Comparison of ENCODE assay signal across 8 cellular contexts in genomic region chr19:1070931-1071791, GRCh38. TPM values are rescaled to one million over a fixed set of nuclear protein-coding genes. Genes with fewer than 3 reads are reported as not detected.
A peak's percentile ranks its signal among the peaks of the same experiment; 100 is the strongest.
DNase-seq lines count a peak whose midpoint lies in the region; ATAC-seq, FAIRE-seq and TF ChIP-seq lines count a peak whose summit lies in the region.
"Had no signal": no experiment of that assay in that cellular context is flagged by ENCODE, and none has a peak within 500 bp of the region (broad histone marks: within the 10 kb centered on the region; RNA-seq: fewer than 3 reads in every experiment).

No MANE protein-coding gene starts in this region.

- H3K9me3 Mint-ChIP-seq in activated naive CD4-positive, alpha-beta T cell treated with anti-CD3 and anti-CD28 coated beads for 36 hours = no peaks in the 10 kb centered on the region
- H3K9me3 Mint-ChIP-seq in stimulated activated naive B cell treated with anti-CD40 and anti-IgM and Interleukin-4, amounts not matched to agents 10 μg/mL and 1 μg/mL and 100 μg/mL, for 72 hours = no peaks in the 10 kb centered on the region

- POLR2A ChIA-PET in H1 (lab: Charles Lee; ENCODE audit: partially characterized antibody) = interaction anchor here (0.5 to 7.1 kb wide), 25 partner anchors 9 to 520 kb away, joined by 3 to 52 read pairs (median 4); partner anchors contain the start of genes ABCA7, CBARP, CIRBP and CNN2

- H4K8ac ChIP-seq in H1 (ENCODE audit: extremely low read depth, insufficient read depth, low read length) = peak overlapping the region; percentile 97

- peak overlapping the region; percentile 54 for H3K4me3 Mint-ChIP-seq in activated naive CD4-positive, alpha-beta T cell treated with anti-CD3 and anti-CD28 coated beads for 36 hours
- H3K4me3 Mint-ChIP-seq in stimulated activated naive B cell treated with anti-CD40 and anti-IgM and Interleukin-4, amounts not matched to agents 10 μg/mL and 1 μg/mL and 100 μg/mL, for 72 hours = no peak overlapping the region

- H4K5ac ChIP-seq in H1 (ENCODE audit: insufficient read length, low read depth, low read length) = peak overlapping the region; percentile 36

- no peak overlapping the region for H3K14ac ChIP-seq in H1 (ENCODE audit: insufficient read length)

- H3K79me1 ChIP-seq in H1 (ENCODE audit: low read depth, low read length) = peaks cover 5% of the 10 kb centered on the region

- no peaks in the 10 kb centered on the region for H3K27me3 Mint-ChIP-seq in activated naive CD4-positive, alpha-beta T cell treated with anti-CD3 and anti-CD28 coated beads for 36 hours (ENCODE audit: low read depth)
- H3K27me3 Mint-ChIP-seq in stimulated activated naive B cell treated with anti-CD40 and anti-IgM and Interleukin-4, amounts not matched to agents 10 μg/mL and 1 μg/mL and 100 μg/mL, for 72 hours = no peaks in the 10 kb centered on the region

- H2BK15ac ChIP-seq in H1 (ENCODE audit: low read length) = no peak overlapping the region; the same call in 1 of the 2 replicates

- H3K9ac ChIP-seq in H1 (replicated peaks in 1 of 4; ENCODE audit: extremely low read depth in 1 of 4, low read depth in 3 of 4, low read length in 3 of 4) = peak overlapping the region; percentile 51 to 96 (median 64)

- peak overlapping the region; percentile 79 for H3K27ac Mint-ChIP-seq in activated naive CD4-positive, alpha-beta T cell treated with anti-CD3 and anti-CD28 coated beads for 36 hours
- H3K27ac Mint-ChIP-seq in stimulated activated naive B cell treated with anti-CD40 and anti-IgM and Interleukin-4, amounts not matched to agents 10 μg/mL and 1 μg/mL and 100 μg/mL, for 72 hours = peak overlapping the region; percentile 2

- H3K4me2 ChIP-seq in H1 (ENCODE audit: insufficient read depth in 1 of 2, low read depth in 2 of 2, low read length in 2 of 2) = peak overlapping the region; percentile 64 to 79

- no peak; a peak in 1 of 3 replicates for TF ChIP-seq POLR2A in H1 (IDR thresholded peaks at IDR 0.05; ENCODE audit: control extremely low read depth in 1 of 2, low read depth in 2 of 2, low read length in 2 of 2)

- H3K4ac ChIP-seq in H1 (replicated peaks; ENCODE audit: insufficient read length, low read depth, low read length) = no peak overlapping the region

- H3K79me2 ChIP-seq in H1 (ENCODE audit: control insufficient read depth in 1 of 2, insufficient read depth in 2 of 2, low read length in 2 of 2) = no peaks in the 10 kb centered on the region

- peaks cover 0 to 17% (median 6%) of the 10 kb centered on the region in 4 experiments; a peak in 6 of 7 replicates for H3K4me1 ChIP-seq in H1 (replicated peaks in 1 of 4; ENCODE audit: control insufficient read depth in 3 of 4, insufficient read depth in 4 of 4, low read length in 3 of 4)

- CTCF ChIA-PET in activated naive CD4-positive, alpha-beta T cell treated with anti-CD3 and anti-CD28 coated beads for 36 hours (lab: Charles Lee) = interaction anchor here (0.5 kb wide), 1 partner anchor 25 kb away, joined by 3 read pairs; no protein-coding TSS in a partner anchor
- CTCF ChIA-PET in H1 (lab: Charles Lee; ENCODE audit: partially characterized antibody) = interaction anchor here (0.8 to 3.7 kb wide), 16 partner anchors 10 to 173 kb away, joined by 3 to 24 read pairs (median 5); partner anchors contain the start of gene ABCA7

- H3K18ac ChIP-seq in H1 (ENCODE audit: extremely low read depth, low read length) = peak overlapping the region; percentile 88

- TF ChIP-seq EP300 in H1 (IDR thresholded peaks at IDR 0.05; ENCODE audit: borderline replicate concordance in 1 of 2, low read depth in 2 of 2, low read length in 2 of 2) = peak in 1 of 2 experiments; percentile 24; a peak in 1 of 3 replicates

- TF ChIP-seq CTCF in H1 (IDR thresholded peaks at IDR 0.05; ENCODE audit: control extremely low read depth in 1 of 3, insufficient read depth in 1 of 3, low read depth in 1 of 3, low read length in 3 of 3) = no peak

- ATAC-seq in stimulated activated naive B cell treated with anti-CD40 and anti-IgM and Interleukin-4, amounts not matched to agents 10 μg/mL and 1 μg/mL and 100 μg/mL, for 72 hours (replicated peaks) = no peak
- ATAC-seq in HG02588 (IDR thresholded peaks at IDR 0.05; ENCODE audit: unreplicated experiment) = no peak
- no peak for ATAC-seq in activated CD4-positive, CD25-positive, alpha-beta regulatory T cell treated with anti-CD3 and anti-CD28 coated beads, Interleukin-2, amount 50 U/mL, for 24 hours
- ATAC-seq: gastroesophageal sphincter had no signal

- no peak for FAIRE-seq in H1 (lab: Jason Lieb, UNC)

- no peaks in the 10 kb centered on the region for H3K9me3 ChIP-seq in H1 (ENCODE audit: insufficient read depth in 2 of 2, low read depth in 1 of 2, low read length in 1 of 2)
- H3K9me3 ChIP-seq: gastroesophageal sphincter had no signal

- no peak overlapping the region; the same call in 1 of the 2 replicates for H2BK5ac ChIP-seq in H1 (ENCODE audit: low read depth, low read length)

- intact Hi-C loops in activated naive CD4-positive, alpha-beta T cell treated with anti-CD3 and anti-CD28 coated beads for 36 hours (cut with micrococcal nuclease) = no loop called here

- H3K23me2 ChIP-seq in H1 (ENCODE audit: low read depth, low read length) = peaks cover 10% of the 10 kb centered on the region; the same call in 1 of the 2 replicates

- TF ChIP-seq RAD21 in H1 (IDR thresholded peaks at IDR 0.05 in 1 of 2, conservative IDR thresholded peaks at IDR 0.05 in 1 of 2; ENCODE audit: low read depth in 2 of 2, low read length in 2 of 2) = no peak

- H4K20me1 ChIP-seq in H1 (replicated peaks in 1 of 2; ENCODE audit: control insufficient read depth in 1 of 2, insufficient read depth in 2 of 2, low read length in 2 of 2) = peaks cover 1 to 10% of the 10 kb centered on the region in 2 experiments

- H3K4me3 ChIP-seq in H1 (ENCODE audit: extremely low read depth in 1 of 4, insufficient read depth in 2 of 4, low read depth in 3 of 4, low read length in 4 of 4) = peak overlapping the region; percentile 43 to 69 (median 49)

- H3K27ac ChIP-seq in H1 (ENCODE audit: low read depth, low read length) = no peak overlapping the region
- H3K27ac ChIP-seq: gastroesophageal sphincter had no signal

- peak overlapping the region; percentile 64 for H3K56ac ChIP-seq in H1 (replicated peaks; ENCODE audit: insufficient read length, low read depth, low read length)

- H2BK12ac ChIP-seq in H1 (ENCODE audit: low read depth, low read length) = no peak overlapping the region

- peaks cover 57% of the 10 kb centered on the region for H3K4me1 Mint-ChIP-seq in activated naive CD4-positive, alpha-beta T cell treated with anti-CD3 and anti-CD28 coated beads for 36 hours (ENCODE audit: low read depth)
- H3K4me1 Mint-ChIP-seq in stimulated activated naive B cell treated with anti-CD40 and anti-IgM and Interleukin-4, amounts not matched to agents 10 μg/mL and 1 μg/mL and 100 μg/mL, for 72 hours = peaks cover 33 to 57% of the 10 kb centered on the region in 2 donors

- no peak overlapping the region for H3K23ac ChIP-seq in H1 (ENCODE audit: insufficient read length)

- H2AK5ac ChIP-seq in H1 (ENCODE audit: low read depth, low read length) = no peak overlapping the region

- peaks cover 0 to 20% (median 3%) of the 10 kb centered on the region in 4 experiments; a peak in 2 of 8 replicates for H3K36me3 ChIP-seq in H1 (ENCODE audit: control insufficient read depth in 2 of 4, insufficient read depth in 4 of 4, low read length in 3 of 4)
- H3K36me3 ChIP-seq: gastroesophageal sphincter had no signal

- H3K27me3 ChIP-seq in H1 (replicated peaks in 1 of 4; ENCODE audit: control insufficient read depth in 3 of 4, extremely low read depth in 1 of 4, insufficient read depth in 3 of 4, low read length in 3 of 4) = peaks cover 0 to 19% (median 10%) of the 10 kb centered on the region in 4 experiments; a peak in 5 of 7 replicates

- H2BK20ac ChIP-seq in H1 (ENCODE audit: low read length) = 0 out of 2 replicates have a peak overlapping the region, but pooled peaks have one; percentile 61

- H2AFZ ChIP-seq in H1 (ENCODE audit: low read length) = no peak overlapping the region; the same call in 1 of the 2 replicates

- DNase-seq in activated naive CD4-positive, alpha-beta T cell treated with anti-CD3 and anti-CD28 coated beads for 36 hours = no peak
- no peak for DNase-seq in activated naive CD4-positive, alpha-beta T cell (lab: John Stamatoyannopoulos, UW)
- DNase-seq in H1 (ENCODE audit: low read depth in 1 of 2, low spot score in 2 of 2) = peak in 1 of 2 experiments; percentile 91
- DNase-seq in stimulated activated naive B cell treated with anti-CD40 and anti-IgM and Interleukin-4, amounts not matched to agents 10 μg/mL and 1 μg/mL and 100 μg/mL, for 72 hours = no peak
- DNase-seq: OCI-M1 had no signal

- 1% methylated on average over 52 of the region's 99 CpGs; no CpG with 5 or more reads in 1 of the 2 experiments for WGBS in H1 (ENCODE audit: extremely low coverage in 1 of 2, insufficient coverage in 1 of 2, insufficient read length in 1 of 2, insufficient replicate concordance in 2 of 2, low coverage in 1 of 2, low lambda C conversion rate in 2 of 2, missing lambda C conversion rate in 1 of 2), 2 experiments

- H4K91ac ChIP-seq in H1 (replicated peaks; ENCODE audit: insufficient read length, low read length) = peak overlapping the region; percentile 81

- H2BK120ac ChIP-seq in H1 (replicated peaks; ENCODE audit: low read depth, low read length) = peak overlapping the region; percentile 43

- peaks cover 35% of the 10 kb centered on the region for H3K36me3 Mint-ChIP-seq in activated naive CD4-positive, alpha-beta T cell treated with anti-CD3 and anti-CD28 coated beads for 36 hours (ENCODE audit: low read depth)
- H3K36me3 Mint-ChIP-seq in stimulated activated naive B cell treated with anti-CD40 and anti-IgM and Interleukin-4, amounts not matched to agents 10 μg/mL and 1 μg/mL and 100 μg/mL, for 72 hours = peaks cover 37 to 43% of the 10 kb centered on the region in 2 donors

RNA-seq across cellular contexts. Expression of gene ARHGAP45, which starts 4.2 kb away (rescaled TPM):
- total RNA-seq in activated naive CD4-positive, alpha-beta T cell treated with anti-CD3 and anti-CD28 coated beads for 36 hours = 100 to 1,000 TPM; 123 to 136 TPM
- 41.8 and 43.6 TPM in 2 replicates for total RNA-seq in H1 (2021; fragmentation: NEBNext Ultra II Directional; extraction: Animal tissue kit (Norgen Biotek cat#: 25700))
- 31.4 and 40.2 TPM in 2 replicates for polyA plus RNA-seq in H1 (2011; rRNA removed)
- 36.8 TPM for polyA plus RNA-seq in H1 (2011; cell fraction: cytosol; rRNA removed)
- polyA plus RNA-seq in H1 (2011; cell fraction: nucleus; rRNA removed) = 67.4 TPM
- 26.5 to 43.1 TPM (median 35.3 TPM) in 4 replicates for polyA plus RNA-seq in H1 (2012, experiment 1 of 2)
- 29.2 TPM for polyA plus RNA-seq in H1 (2012, experiment 2 of 2)
- 16.7 TPM for polyA plus RNA-seq in H1 (2013, experiment 1 of 2)
- polyA plus RNA-seq in H1 (2013, experiment 2 of 2) = 16.2 TPM
- polyA minus RNA-seq in H1 (2011; rRNA and poly(A)+ RNA removed) = 13.6 and 19.9 TPM in 2 replicates
- 28.4 TPM for polyA minus RNA-seq in H1 (2011; cell fraction: cytosol; rRNA and poly(A)+ RNA removed)
- polyA minus RNA-seq in H1 (2011; cell fraction: nucleus; rRNA and poly(A)+ RNA removed) = 25.1 TPM

RNA-seq across cellular contexts. Expression of gene POLR2E, which starts 24.0 kb away (rescaled TPM):
- 100 to 1,000 TPM; 238 to 258 TPM for total RNA-seq in activated naive CD4-positive, alpha-beta T cell treated with anti-CD3 and anti-CD28 coated beads for 36 hours
- total RNA-seq in H1 (2021; fragmentation: NEBNext Ultra II Directional; extraction: Animal tissue kit (Norgen Biotek cat#: 25700)) = 274 and 281 TPM in 2 replicates
- 381 and 483 TPM in 2 replicates for polyA plus RNA-seq in H1 (2011; rRNA removed)
- 378 TPM for polyA plus RNA-seq in H1 (2011; cell fraction: cytosol; rRNA removed)
- 283 TPM for polyA plus RNA-seq in H1 (2011; cell fraction: nucleus; rRNA removed)
- polyA plus RNA-seq in H1 (2012, experiment 1 of 2) = 286 to 416 TPM (median 379 TPM) in 4 replicates
- 296 TPM for polyA plus RNA-seq in H1 (2012, experiment 2 of 2)
- polyA plus RNA-seq in H1 (2013, experiment 1 of 2) = 195 TPM
- 204 TPM for polyA plus RNA-seq in H1 (2013, experiment 2 of 2)
- 110 and 140 TPM in 2 replicates for polyA minus RNA-seq in H1 (2011; rRNA and poly(A)+ RNA removed)
- 128 TPM for polyA minus RNA-seq in H1 (2011; cell fraction: cytosol; rRNA and poly(A)+ RNA removed)
- 125 TPM for polyA minus RNA-seq in H1 (2011; cell fraction: nucleus; rRNA and poly(A)+ RNA removed)

RNA-seq across cellular contexts. Expression of gene ABCA7, which starts 31.3 kb away (rescaled TPM):
- total RNA-seq in activated naive CD4-positive, alpha-beta T cell treated with anti-CD3 and anti-CD28 coated beads for 36 hours = 10 to 100 TPM; 24.4 to 30.1 TPM
- 25.6 and 29.7 TPM in 2 replicates for total RNA-seq in H1 (2021; fragmentation: NEBNext Ultra II Directional; extraction: Animal tissue kit (Norgen Biotek cat#: 25700))
- 10.4 and 17.4 TPM in 2 replicates for polyA plus RNA-seq in H1 (2011; rRNA removed)
- 11.0 TPM for polyA plus RNA-seq in H1 (2011; cell fraction: cytosol; rRNA removed)
- 75.8 TPM for polyA plus RNA-seq in H1 (2011; cell fraction: nucleus; rRNA removed)
- 24.0 to 35.6 TPM (median 26.9 TPM) in 4 replicates for polyA plus RNA-seq in H1 (2012, experiment 1 of 2)
- 20.8 TPM for polyA plus RNA-seq in H1 (2012, experiment 2 of 2)
- 22.9 TPM for polyA plus RNA-seq in H1 (2013, experiment 1 of 2)
- polyA plus RNA-seq in H1 (2013, experiment 2 of 2) = 19.2 TPM
- polyA minus RNA-seq in H1 (2011; rRNA and poly(A)+ RNA removed) = 7.3 and 11.6 TPM in 2 replicates
- 17.7 TPM for polyA minus RNA-seq in H1 (2011; cell fraction: cytosol; rRNA and poly(A)+ RNA removed)
- polyA minus RNA-seq in H1 (2011; cell fraction: nucleus; rRNA and poly(A)+ RNA removed) = 32.0 TPM

RNA-seq across cellular contexts. Expression of gene GPX4, which starts 32.6 kb away (rescaled TPM):
- total RNA-seq in activated naive CD4-positive, alpha-beta T cell treated with anti-CD3 and anti-CD28 coated beads for 36 hours = 100 to 1,000 TPM; 244 to 253 TPM
- 342 and 355 TPM in 2 replicates for total RNA-seq in H1 (2021; fragmentation: NEBNext Ultra II Directional; extraction: Animal tissue kit (Norgen Biotek cat#: 25700))
- 693 and 947 TPM in 2 replicates for polyA plus RNA-seq in H1 (2011; rRNA removed)
- polyA plus RNA-seq in H1 (2011; cell fraction: cytosol; rRNA removed) = 779 TPM
- polyA plus RNA-seq in H1 (2011; cell fraction: nucleus; rRNA removed) = 730 TPM
- polyA plus RNA-seq in H1 (2012, experiment 1 of 2) = 475 to 711 TPM (median 640 TPM) in 4 replicates
- polyA plus RNA-seq in H1 (2012, experiment 2 of 2) = 958 TPM
- 575 TPM for polyA plus RNA-seq in H1 (2013, experiment 1 of 2)
- polyA plus RNA-seq in H1 (2013, experiment 2 of 2) = 562 TPM
- 186 and 191 TPM in 2 replicates for polyA minus RNA-seq in H1 (2011; rRNA and poly(A)+ RNA removed)
- 297 TPM for polyA minus RNA-seq in H1 (2011; cell fraction: cytosol; rRNA and poly(A)+ RNA removed)
- polyA minus RNA-seq in H1 (2011; cell fraction: nucleus; rRNA and poly(A)+ RNA removed) = 155 TPM

RNA-seq across cellular contexts. Expression of gene CNN2, which starts 44.8 kb away (rescaled TPM):
- total RNA-seq in activated naive CD4-positive, alpha-beta T cell treated with anti-CD3 and anti-CD28 coated beads for 36 hours = 100 to 1,000 TPM; 104 TPM
- 522 and 551 TPM in 2 replicates for total RNA-seq in H1 (2021; fragmentation: NEBNext Ultra II Directional; extraction: Animal tissue kit (Norgen Biotek cat#: 25700))
- polyA plus RNA-seq in H1 (2011; rRNA removed) = 189 and 349 TPM in 2 replicates
- 238 TPM for polyA plus RNA-seq in H1 (2011; cell fraction: cytosol; rRNA removed)
- 235 TPM for polyA plus RNA-seq in H1 (2011; cell fraction: nucleus; rRNA removed)
- 294 to 464 TPM (median 423 TPM) in 4 replicates for polyA plus RNA-seq in H1 (2012, experiment 1 of 2)
- polyA plus RNA-seq in H1 (2012, experiment 2 of 2) = 443 TPM
- 346 TPM for polyA plus RNA-seq in H1 (2013, experiment 1 of 2)
- polyA plus RNA-seq in H1 (2013, experiment 2 of 2) = 345 TPM
- 314 and 396 TPM in 2 replicates for polyA minus RNA-seq in H1 (2011; rRNA and poly(A)+ RNA removed)
- polyA minus RNA-seq in H1 (2011; cell fraction: cytosol; rRNA and poly(A)+ RNA removed) = 453 TPM
- polyA minus RNA-seq in H1 (2011; cell fraction: nucleus; rRNA and poly(A)+ RNA removed) = 127 TPM
